Comparison of ENCODE assay signal across 8 cellular contexts in the genomic region with DNA sequence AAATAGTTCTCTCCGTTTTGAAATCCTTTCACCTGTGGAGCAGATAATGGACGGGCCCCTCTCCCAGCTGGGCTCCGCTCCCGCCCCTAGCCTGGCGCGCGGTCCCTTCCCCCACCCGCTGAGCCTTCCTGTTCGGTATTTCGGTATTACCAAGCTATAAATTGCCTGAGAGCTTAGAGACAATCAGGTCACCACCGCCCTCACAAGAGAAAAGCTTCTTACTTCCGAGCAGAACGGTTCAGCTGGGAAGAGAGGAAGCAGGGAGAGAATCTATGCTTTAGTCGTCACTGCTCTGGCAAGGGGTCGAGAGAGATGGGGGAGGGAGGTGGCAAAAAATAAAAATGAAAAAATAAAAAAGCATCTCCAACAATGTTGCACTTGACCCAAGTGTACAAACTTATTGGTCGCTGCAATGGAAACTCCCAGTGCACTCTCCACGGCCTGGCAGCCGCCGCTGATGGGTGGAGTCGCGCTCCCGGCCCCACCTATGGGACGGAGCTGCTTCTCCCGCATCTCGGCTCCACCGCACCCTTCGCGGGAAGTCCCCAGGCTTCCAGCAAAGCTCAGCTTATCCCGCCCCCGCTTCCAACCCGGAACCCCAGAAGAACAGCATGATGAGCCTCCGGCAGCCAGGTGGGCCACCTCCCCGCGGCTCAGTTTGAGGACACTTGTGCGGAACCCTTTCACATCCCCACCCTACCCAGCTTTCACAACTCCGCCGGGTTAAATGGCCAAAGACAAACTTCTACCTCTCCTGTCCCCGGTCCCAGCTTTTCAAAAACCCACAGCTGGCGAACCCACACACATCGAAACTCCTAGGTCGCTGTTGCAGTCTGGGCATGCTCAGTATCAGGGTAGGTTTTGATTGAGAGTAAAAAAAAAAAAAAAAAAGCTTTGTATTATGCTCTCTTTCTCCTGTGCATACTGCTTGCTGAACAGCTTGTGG. TPM values are rescaled to one million over a fixed set of nuclear protein-coding genes. Genes with fewer than 3 reads are reported as not detected.
DNase-seq lines count a peak whose midpoint lies in the region; ATAC-seq and TF ChIP-seq lines count a peak whose summit lies in the region.

No MANE protein-coding gene starts in this region.

- peak overlapping the region; percentile 62 for H3K27ac ChIP-seq in ectodermal cell (ENCODE audit: insufficient read depth, low read depth, low read length, poor library complexity, severe bottlenecking)
- peak overlapping the region; percentile 74 for H3K27ac ChIP-seq in mesendoderm (ENCODE audit: low read depth, low read length)
- H3K27ac ChIP-seq in aorta (ENCODE audit: low read depth in 1 of 2, low read length in 2 of 2), result no peak overlapping the region

- H2BK5ac ChIP-seq in mesendoderm (ENCODE audit: low read length), result no peak overlapping the region

- H3K9ac ChIP-seq in mesendoderm (ENCODE audit: low read length), result peak overlapping the region; percentile 61

- CTCF ChIA-PET in AG04449 (lab: Yijun Ruan, JAX), result interaction anchor here (0.7 kb wide), 1 partner anchor 8 kb away, joined by 3 read pairs; no protein-coding TSS in a partner anchor

- no peak overlapping the region for H2AK5ac ChIP-seq in mesendoderm (ENCODE audit: low read length)

- no peaks in the 10 kb centered on the region for H3K36me3 ChIP-seq in ectodermal cell (ENCODE audit: control insufficient read depth, insufficient read depth, low read length)
- no peaks in the 10 kb centered on the region for H3K36me3 ChIP-seq in mesendoderm (ENCODE audit: control insufficient read depth, insufficient read depth, low read length)
- no peaks in the 10 kb centered on the region for H3K36me3 ChIP-seq in aorta (ENCODE audit: control insufficient read depth in 1 of 2, insufficient read depth in 2 of 2, low read length in 1 of 2)

- no peaks in the 10 kb centered on the region for H3K4me1 ChIP-seq in ectodermal cell (ENCODE audit: control insufficient read depth, insufficient read depth, low read length)
- H3K4me1 ChIP-seq in mesendoderm (ENCODE audit: control insufficient read depth, low read depth, low read length), result no peaks in the 10 kb centered on the region
- no peaks in the 10 kb centered on the region for H3K4me1 ChIP-seq in aorta (ENCODE audit: control insufficient read depth in 1 of 2, insufficient read depth in 2 of 2, low read length in 2 of 2)

- no peak overlapping the region for H3K4ac ChIP-seq in mesendoderm (ENCODE audit: low read depth, low read length)

- TF ChIP-seq CTCF in AG04449 (IDR thresholded peaks at IDR 0.05; ENCODE audit: insufficient read depth, low read length, missing control alignments), result no peak

- no peaks in the 10 kb centered on the region for H3K79me1 ChIP-seq in mesendoderm (ENCODE audit: low read length)

- peak overlapping the region; percentile 78 for H3K18ac ChIP-seq in mesendoderm (ENCODE audit: low read length)

- DNase-seq in AG04449 (ENCODE audit: low read depth, low spot score) (no peak), NCI-H748 treated with DMSO at 0.1 percent for 48 hours (lab: John Stamatoyannopoulos, UW) (peak; percentile 88), mesendoderm (peak; percentile 91), aorta (peak; percentile 46 to 77), RKO (ENCODE audit: low spot score) (no peak)

- peak overlapping the region; percentile 47 for H3K4me2 ChIP-seq in mesendoderm (ENCODE audit: low read length)

- H3K56ac ChIP-seq in mesendoderm (ENCODE audit: low read length), result peak overlapping the region; percentile 68

- peak; percentile 51 for ATAC-seq in GM19023 (IDR thresholded peaks at IDR 0.05; ENCODE audit: unreplicated experiment)
- ATAC-seq in HG03354 (IDR thresholded peaks at IDR 0.05; ENCODE audit: poor library complexity, severe bottlenecking, unreplicated experiment), result peak; percentile 63
- peak; percentile 61 for ATAC-seq in aorta (ENCODE audit: low FRiP score)

- H4K5ac ChIP-seq in mesendoderm (ENCODE audit: low read length), result no peak overlapping the region

- intact Hi-C loops in aorta (cut with DNase I), result no loop called here

- POLR2A ChIA-PET in AG04449 (lab: Yijun Ruan, JAX), result no interaction called here

- H3K9me3 ChIP-seq in ectodermal cell (ENCODE audit: control insufficient read depth, low read length), result no peaks in the 10 kb centered on the region
- no peaks in the 10 kb centered on the region for H3K9me3 ChIP-seq in aorta (ENCODE audit: control insufficient read depth, low read length)

- no peak overlapping the region for H2BK120ac ChIP-seq in mesendoderm (ENCODE audit: low read depth, low read length)

- whole genome bisulfite sequencing in ectodermal cell, 2 experiments, result 0% methylated on average over 39 to 41 of the region's 41 CpGs
- no CpG with 5 or more reads among the region's 41 CpGs for WGBS in mesendoderm (ENCODE audit: extremely low coverage, insufficient coverage, low lambda C conversion rate)
- WGBS in aorta, 2 donors, result 1 to 2% methylated on average over 41 of the region's 41 CpGs

- no peak overlapping the region for H4K8ac ChIP-seq in mesendoderm (ENCODE audit: low read depth, low read length)

- H3K27me3 ChIP-seq in ectodermal cell (ENCODE audit: control insufficient read depth, insufficient read depth, low read length, poor library complexity, severe bottlenecking) (no peaks in the 10 kb centered on the region), mesendoderm (ENCODE audit: insufficient read depth, low read length, poor library complexity) (no peaks in the 10 kb centered on the region), aorta (ENCODE audit: control insufficient read depth in 1 of 2, insufficient read depth in 2 of 2, low read length in 1 of 2) (no peaks in the 10 kb centered on the region)

- H3K79me2 ChIP-seq in mesendoderm (ENCODE audit: control insufficient read depth, insufficient read depth, low read length), result peaks cover 6% of the 10 kb centered on the region

- peak overlapping the region; percentile 15 for H3K23ac ChIP-seq in mesendoderm (ENCODE audit: low read length)

- no peak overlapping the region for H2BK15ac ChIP-seq in mesendoderm (replicated peaks; ENCODE audit: low read depth)

- H3K4me3 ChIP-seq in AG04449 (ENCODE audit: low read depth, low read length) (peak overlapping the region; percentile 61), ectodermal cell (ENCODE audit: insufficient read depth, low read depth, low read length) (peak overlapping the region; percentile 83), mesendoderm (ENCODE audit: low read length) (peak overlapping the region; percentile 49), aorta (ENCODE audit: low read length in 2 of 2) (peak overlapping the region; percentile 4 to 52)

RNA-seq across cellular contexts. Expression of gene SYT1, which starts 0.8 kb away (rescaled TPM):
- 16.4 TPM for polyA plus RNA-seq in ectodermal cell (2013, experiment 1 of 4)
- polyA plus RNA-seq in ectodermal cell (2013, experiment 2 of 4), result 20.2 TPM
- polyA plus RNA-seq in ectodermal cell (2013, experiment 3 of 4), result 13.9 TPM
- 18.8 TPM for polyA plus RNA-seq in ectodermal cell (2013, experiment 4 of 4)
- polyA plus RNA-seq in mesendoderm (2013, experiment 1 of 2), result 13.2 TPM
- polyA plus RNA-seq in mesendoderm (2013, experiment 2 of 2), result 13.0 TPM
- 1 to 10 TPM; 1.5 to 1.8 TPM for total RNA-seq in aorta
- under 1 TPM in 1 of 2 donors, not detected in 1; 0.05 TPM for polyA plus RNA-seq in aorta

Comparison
In these comparisons a context has a peak if more than half of its experiments do, and no peak if none do; other contexts are left out.
1. DNase-seq: peak in NCI-H748 treated with DMSO at 0.1 percent for 48 hours (single experiment), mesendoderm (single experiment) and aorta (2 of 2); none in AG04449 (single experiment) and RKO (single experiment).
2. H3K4me3 ChIP-seq: peak in every context shown above with its lines; median percentile 83 in ectodermal cell; 61 in AG04449; 49 in mesendoderm; 28 in aorta.
3. H3K27ac ChIP-seq: peak in ectodermal cell (single experiment) and mesendoderm (single experiment); none in aorta (0 of 2).
4. Peak in every context shown above with its lines, with median percentiles within 50 percentile points of each other: ATAC-seq.